Comparison of ENCODE assay signal across 9 cellular contexts in the genomic region with DNA sequence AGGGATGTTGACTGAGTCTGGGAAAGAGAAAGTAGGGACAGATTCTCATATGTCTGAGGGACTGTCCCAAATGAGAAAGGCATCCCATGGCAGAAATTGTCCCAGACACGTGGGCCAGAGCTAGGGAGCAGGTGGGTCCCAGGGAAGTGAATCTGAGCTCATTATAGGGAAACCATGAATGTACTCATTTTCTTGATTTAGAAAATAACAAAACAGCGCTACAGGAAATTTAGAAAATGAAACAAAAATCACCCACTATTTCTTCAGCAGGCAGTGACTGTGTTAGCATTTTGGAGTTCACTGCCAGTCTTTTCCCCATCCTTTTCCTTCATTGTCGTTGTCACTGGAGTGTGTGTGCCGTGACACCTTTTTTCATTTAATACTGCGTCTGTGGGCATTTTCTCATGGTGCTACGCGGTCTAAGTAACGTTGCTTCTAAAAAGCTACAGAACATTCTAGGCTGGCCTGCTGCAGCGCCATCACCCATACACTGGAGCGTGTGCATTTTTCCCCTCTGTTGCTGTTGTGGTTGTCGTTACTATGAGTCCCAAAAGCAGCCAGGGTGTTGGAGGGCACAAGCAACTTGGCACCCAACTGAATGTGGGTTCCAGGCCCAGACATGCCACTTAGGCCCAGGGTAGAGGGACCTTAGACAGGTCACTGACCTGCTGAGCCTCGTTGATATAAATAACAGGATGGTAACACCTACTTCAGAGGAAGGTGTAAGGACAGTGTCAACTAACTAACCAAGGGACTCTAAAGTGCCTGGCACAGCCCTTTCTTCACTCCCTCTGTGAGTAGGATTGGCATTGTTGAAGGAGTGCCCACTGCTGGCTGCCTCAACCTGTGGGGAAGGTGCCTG. TPM values are rescaled to one million over a fixed set of nuclear protein-coding genes. Genes with fewer than 3 reads are reported as not detected.
DNase-seq lines count a peak whose midpoint lies in the region; ATAC-seq and TF ChIP-seq lines count a peak whose summit lies in the region.
"Had no signal": no experiment of that assay in that cellular context is flagged by ENCODE, and none has a peak within 500 bp of the region (broad histone marks: within the 10 kb centered on the region; RNA-seq: fewer than 3 reads in every experiment).

No MANE protein-coding gene starts in this region.

- H3K79me2 ChIP-seq in H9 (ENCODE audit: insufficient read depth, low read length): no peaks in the 10 kb centered on the region

- H4K5ac ChIP-seq in H9 (ENCODE audit: insufficient read length, low read depth, low read length): no peak overlapping the region

- no peak for TF ChIP-seq CTCF in VCaP (conservative IDR thresholded peaks at IDR 0.05)
- no peak for TF ChIP-seq CTCF in H9 (conservative IDR thresholded peaks at IDR 0.05)

- H4K20me1 ChIP-seq in H9 (ENCODE audit: control insufficient read depth, insufficient read depth, insufficient read length): no peaks in the 10 kb centered on the region

- H4K91ac ChIP-seq in H9 (ENCODE audit: insufficient read length, low read depth, low read length): no peak overlapping the region

- no peak overlapping the region for H2BK12ac ChIP-seq in H9 (ENCODE audit: insufficient read length, low read depth, low read length)

- no peak overlapping the region for H4K8ac ChIP-seq in H9 (replicated peaks; ENCODE audit: insufficient read length, low read depth, low read length)

- peaks cover 39% of the 10 kb centered on the region for H3K36me3 Mint-ChIP-seq in stimulated activated memory B cell treated with anti-CD40 and anti-IgM and Interleukin-4, amounts not matched to agents 10 μg/mL and 1 μg/mL and 100 μg/mL, for 72 hours
- peaks cover 0 to 5% (median 4%) of the 10 kb centered on the region in 3 experiments; a peak in 3 of 7 replicates for H3K36me3 Mint-ChIP-seq in H9 (ENCODE audit: insufficient read depth in 1 of 3, low read depth in 3 of 3)

- peak overlapping the region; percentile 82 for H3K27ac Mint-ChIP-seq in stimulated activated memory B cell treated with anti-CD40 and anti-IgM and Interleukin-4, amounts not matched to agents 10 μg/mL and 1 μg/mL and 100 μg/mL, for 72 hours
- no peak overlapping the region for H3K27ac Mint-ChIP-seq in H9

- no peak overlapping the region for H3K9ac ChIP-seq in H9 (ENCODE audit: extremely low read depth, insufficient read length, low read length)

- H3K27me3 Mint-ChIP-seq in stimulated activated memory B cell treated with anti-CD40 and anti-IgM and Interleukin-4, amounts not matched to agents 10 μg/mL and 1 μg/mL and 100 μg/mL, for 72 hours: no peaks in the 10 kb centered on the region
- peaks cover 16% of the 10 kb centered on the region for H3K27me3 Mint-ChIP-seq in H9 (ENCODE audit: low read depth)

- H3K9me3 ChIP-seq in H9 (ENCODE audit: control insufficient read depth, low read depth, low read length): no peaks in the 10 kb centered on the region

- intact Hi-C loops in left cardiac atrium (cut with DNase I): loop anchor here (5.0 to 10.0 kb wide), 3 partner anchors 50 to 152 kb away; partner anchors contain the start of genes COX5A (in 1 of the 2) and FAM219B (in 1 of the 2)

- peaks cover 7% of the 10 kb centered on the region; the same call in 1 of the 2 replicates for H3K4me1 ChIP-seq in H9 (ENCODE audit: insufficient read depth, low read length)

- H3K4me1 Mint-ChIP-seq in stimulated activated memory B cell treated with anti-CD40 and anti-IgM and Interleukin-4, amounts not matched to agents 10 μg/mL and 1 μg/mL and 100 μg/mL, for 72 hours: peaks cover 83% of the 10 kb centered on the region
- H3K4me1 Mint-ChIP-seq in H9: peaks cover 43 to 57% of the 10 kb centered on the region in 2 experiments

- H3K23me2 ChIP-seq in H9 (ENCODE audit: insufficient read length, low read depth, low read length, poor library complexity, severe bottlenecking): peaks cover 11% of the 10 kb centered on the region

- H2BK5ac ChIP-seq in H9 (ENCODE audit: insufficient read length, low read length): no peak overlapping the region

- DNase-seq in left cardiac atrium: peak; percentile 43
- DNase-seq in C1 segment of cervical spinal cord (lab: John Stamatoyannopoulos, UW): no peak
- no peak for DNase-seq in DMS153 treated with DMSO at 0.1 percent for 48 hours (lab: John Stamatoyannopoulos, UW; ENCODE audit: unreplicated experiment)
- no peak for DNase-seq in H9
- DNase-seq: NCI-H2171 treated with DMSO at 0.1 percent for 48 hours had no signal

- peak; percentile 23 for TF ChIP-seq POLR2A in GM19193 (IDR thresholded peaks at IDR 0.05; ENCODE audit: extremely low read depth, insufficient read depth, insufficient read length)

- H3K4me2 ChIP-seq in H9 (ENCODE audit: insufficient read depth, insufficient read length, low read length): no peak overlapping the region

- peak in 1 of 2 donors; percentile 9 for ATAC-seq in left cardiac atrium
- ATAC-seq in stimulated activated memory B cell treated with anti-CD40 and anti-IgM and Interleukin-4, amounts not matched to agents 10 μg/mL and 1 μg/mL and 100 μg/mL, for 72 hours: no peak

- peaks cover 4% of the 10 kb centered on the region; the same call in 1 of the 2 replicates for H3K27me3 ChIP-seq in H9 (ENCODE audit: insufficient read depth, low read length)

- H3K4me3 Mint-ChIP-seq in stimulated activated memory B cell treated with anti-CD40 and anti-IgM and Interleukin-4, amounts not matched to agents 10 μg/mL and 1 μg/mL and 100 μg/mL, for 72 hours: peak overlapping the region; percentile 91
- peak overlapping the region in 1 of 2 experiments; percentile 50; a peak in 2 of 5 replicates for H3K4me3 Mint-ChIP-seq in H9

- no peaks in the 10 kb centered on the region for H3K79me1 ChIP-seq in H9 (ENCODE audit: insufficient read depth, low read depth, low read length, poor library complexity, severe bottlenecking)

- no peak overlapping the region for H2AK5ac ChIP-seq in H9 (ENCODE audit: insufficient read length, low read length)

- H2BK15ac ChIP-seq in H9 (ENCODE audit: low read depth, low read length): no peak overlapping the region

- H3K23ac ChIP-seq in H9 (ENCODE audit: insufficient read length, low read depth, low read length): no peak overlapping the region

- no CpG with 5 or more reads among the region's 12 CpGs for WGBS in H9 (ENCODE audit: extremely low coverage, insufficient read length, low lambda C conversion rate)

- H3K56ac ChIP-seq in H9 (ENCODE audit: insufficient read length, low read depth, low read length): no peak overlapping the region

- H3K27ac ChIP-seq in VCaP (peak overlapping the region; percentile 97; the same call in 1 of the 2 replicates), H9 (ENCODE audit: insufficient read length, low read depth, low read length) (no peak overlapping the region)

- H3T11ph ChIP-seq in H9 (ENCODE audit: low read length): no peak overlapping the region

- H3K18ac ChIP-seq in H9 (ENCODE audit: insufficient read length, low read depth, low read length): no peak overlapping the region

- no peak overlapping the region for H2AFZ ChIP-seq in H9 (ENCODE audit: low read length)

- no peak overlapping the region for H3K4ac ChIP-seq in H9 (ENCODE audit: low read depth, low read length)

- no peaks in the 10 kb centered on the region for H3K9me3 Mint-ChIP-seq in stimulated activated memory B cell treated with anti-CD40 and anti-IgM and Interleukin-4, amounts not matched to agents 10 μg/mL and 1 μg/mL and 100 μg/mL, for 72 hours
- H3K9me3 Mint-ChIP-seq in H9: no peaks in the 10 kb centered on the region; a peak in 1 of 5 replicates

- no peak overlapping the region for H2BK120ac ChIP-seq in H9 (ENCODE audit: low read depth, low read length, poor library complexity, severe bottlenecking)

- H3K14ac ChIP-seq in H9 (ENCODE audit: insufficient read depth, low read length): no peak overlapping the region

- no peak overlapping the region for H2BK20ac ChIP-seq in H9 (ENCODE audit: low read depth, low read length, poor library complexity, severe bottlenecking)

RNA-seq across cellular contexts. Expression of gene CSK, which starts 3.2 kb away (rescaled TPM):
- total RNA-seq in left cardiac atrium: 10 to 100 TPM; 49.7 to 59.2 TPM
- 49.2 and 49.3 TPM in 2 replicates for total RNA-seq in H9 (2021)

RNA-seq across cellular contexts. Expression of gene LMAN1L, which starts 27.6 kb away (rescaled TPM):
- total RNA-seq in left cardiac atrium: 100 to 1,000 TPM in 1 of 2 donors, 10 to 100 TPM in 1; 72.9 to 110 TPM
- total RNA-seq in H9 (2021): not detected in 2 replicates
- total RNA-seq: myocyte had no signal

RNA-seq across cellular contexts. Expression of gene CYP1A2, which starts 36.4 kb away (rescaled TPM):
- total RNA-seq in left cardiac atrium (under 1 TPM in 1 of 2 donors, not detected in 1; 0.12 TPM), H9 (2021) (not detected in 2 replicates)
- total RNA-seq: myocyte had no signal

RNA-seq across cellular contexts. Expression of gene CPLX3, which starts 41.3 kb away (rescaled TPM):
- total RNA-seq in left cardiac atrium: 10 to 100 TPM; 11.0 to 24.5 TPM
- total RNA-seq in H9 (2021): not detected in 2 replicates
- total RNA-seq: myocyte had no signal

RNA-seq across cellular contexts. Expression of gene ULK3, which starts 57.9 kb away (rescaled TPM):
- total RNA-seq in left cardiac atrium (10 to 100 TPM; 35.3 to 41.4 TPM), H9 (2021) (31.1 and 34.0 TPM in 2 replicates)

Comparison
In these comparisons a context has a peak if more than half of its experiments do, and no peak if none do; other contexts are left out.
1. RNA of gene LMAN1L, which starts 27.6 kb away (total RNA-seq): 72.9 to 110 TPM in left cardiac atrium; not detected in H9; every median in the first group is over 10 times any median in the second.